1 cellular context compared by ENCODE assay signal in the genomic region with DNA sequence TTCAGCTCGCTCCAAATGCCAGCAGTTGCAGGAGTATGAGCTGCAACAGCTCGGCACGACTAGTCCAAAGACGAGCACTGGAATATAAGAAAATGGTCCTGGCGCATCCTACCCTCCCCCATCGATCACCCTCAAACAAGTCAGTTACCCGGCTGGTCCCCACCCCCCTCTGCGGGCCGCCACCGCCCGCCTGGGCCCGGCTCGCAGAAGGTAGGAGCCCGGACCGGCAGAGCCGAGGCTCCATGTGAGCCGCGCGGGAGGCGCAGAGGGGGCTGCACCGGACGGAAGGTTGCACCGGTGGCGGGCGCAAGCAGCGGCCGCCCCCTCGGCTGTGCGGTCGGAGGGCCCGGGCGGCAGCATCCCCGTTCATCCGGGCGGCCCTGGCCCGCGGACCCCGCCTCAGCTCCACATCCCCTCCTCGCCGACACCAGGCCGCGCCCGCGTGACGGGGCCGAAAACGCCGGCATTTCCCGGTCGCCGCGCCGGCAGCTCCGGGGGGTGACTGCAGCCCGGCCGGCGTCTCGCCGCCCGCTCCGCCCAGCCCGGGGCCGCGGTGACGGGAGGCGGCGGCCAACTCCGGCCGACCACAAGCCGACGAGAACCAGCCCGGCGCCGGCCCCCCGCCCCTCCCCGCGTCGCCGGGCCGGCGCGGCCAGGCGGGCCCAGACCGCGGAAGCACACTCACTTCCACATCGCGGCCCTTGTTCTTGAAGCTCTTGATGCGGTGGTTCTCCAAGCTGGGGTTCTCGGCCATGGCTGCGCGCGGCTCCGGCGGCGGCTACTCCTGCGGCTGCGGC.
A peak's percentile ranks its signal among the peaks of the same experiment; 100 is the strongest.
TF ChIP-seq lines count a peak whose summit lies in the region.

No MANE protein-coding gene starts in this region.

TF ChIP-seq in HEK293, 187 proteins besides CTCF, POLR2A, EP300 and RAD21 (continued from another document):
- TF ChIP-seq SP2 (tag by site-specific recombination; IDR thresholded peaks at IDR 0.05) (peak; percentile 55), ZNF341 (tag by site-specific recombination; IDR thresholded peaks at IDR 0.05; ENCODE audit: low read depth) (peak; percentile 72), ZNF561 (tag by site-specific recombination; IDR thresholded peaks at IDR 0.05; ENCODE audit: borderline replicate concordance) (0 out of 2 replicates have a peak, but pooled peaks have one; percentile 22), ZNF114 (tag by site-specific recombination; IDR thresholded peaks at IDR 0.05) (no peak), ZBTB17 (tag by site-specific recombination; IDR thresholded peaks at IDR 0.05) (peak; percentile 82; the same call in 1 of the 2 replicates), ZNF513 (tag by site-specific recombination; IDR thresholded peaks at IDR 0.05) (no peak), ZIC2 (tag by site-specific recombination; IDR thresholded peaks at IDR 0.05) (no peak), ZNF24 (tag by site-specific recombination; IDR thresholded peaks at IDR 0.05) (no peak), ZBTB20 (tag by site-specific recombination; IDR thresholded peaks at IDR 0.05) (peak; percentile 74), RBAK (tag by site-specific recombination; IDR thresholded peaks at IDR 0.05) (no peak), ZNF138 (tag by site-specific recombination; IDR thresholded peaks at IDR 0.05; ENCODE audit: borderline replicate concordance) (no peak), MEIS1 (CRISPR knock-in tag; IDR thresholded peaks at IDR 0.05; ENCODE audit: borderline replicate concordance) (no peak), ZNF146 (tag by site-specific recombination; IDR thresholded peaks at IDR 0.05) (no peak), ZNF777 (tag by site-specific recombination; IDR thresholded peaks at IDR 0.05; ENCODE audit: borderline replicate concordance) (no peak), GLIS2 (tag by site-specific recombination; IDR thresholded peaks at IDR 0.05) (peak; percentile 70; the same call in 1 of the 2 replicates), ZBTB44 (tag by site-specific recombination; IDR thresholded peaks at IDR 0.05) (no peak), ZNF274 (IDR thresholded peaks at IDR 0.05; ENCODE audit: low read length) (no peak), ZNF274 (tag by site-specific recombination; IDR thresholded peaks at IDR 0.05; ENCODE audit: borderline replicate concordance) (no peak), ZNF239 (tag by site-specific recombination; IDR thresholded peaks at IDR 0.05) (no peak), ZBTB8A (tag by site-specific recombination; IDR thresholded peaks at IDR 0.05) (peak; percentile 30), ZNF335 (tag by site-specific recombination; conservative IDR thresholded peaks at IDR 0.05) (no peak; the same call in none of the 2 replicates), KLF9 (tag by site-specific recombination; IDR thresholded peaks at IDR 0.05; ENCODE audit: low read depth) (peak; percentile 55; the same call in 1 of the 2 replicates), ZEB2 (tag by site-specific recombination; IDR thresholded peaks at IDR 0.05) (0 out of 2 replicates have a peak, but pooled peaks have one; percentile 17), ZNF626 (tag by site-specific recombination; IDR thresholded peaks at IDR 0.05) (no peak), ZNF677 (tag by site-specific recombination; IDR thresholded peaks at IDR 0.05) (0 out of 2 replicates have a peak, but pooled peaks have one; percentile 8), ZNF398 (tag by site-specific recombination; IDR thresholded peaks at IDR 0.05) (no peak), SP3 (tag by site-specific recombination; IDR thresholded peaks at IDR 0.05) (no peak), ZNF660 (tag by site-specific recombination; IDR thresholded peaks at IDR 0.05) (0 out of 2 replicates have a peak, but pooled peaks have one; percentile 21), GLIS1 (tag by site-specific recombination; IDR thresholded peaks at IDR 0.05) (peak; percentile 31; the same call in 1 of the 2 replicates), GFI1B (tag by site-specific recombination; IDR thresholded peaks at IDR 0.05) (no peak), ZNF155 (tag by site-specific recombination; IDR thresholded peaks at IDR 0.05) (no peak), ZNF610 (tag by site-specific recombination; IDR thresholded peaks at IDR 0.05; ENCODE audit: borderline replicate concordance) (no peak), ZNF449 (tag by site-specific recombination; IDR thresholded peaks at IDR 0.05) (0 out of 2 replicates have a peak, but pooled peaks have one; percentile 24)
- TF ChIP-seq, protein P1, sequence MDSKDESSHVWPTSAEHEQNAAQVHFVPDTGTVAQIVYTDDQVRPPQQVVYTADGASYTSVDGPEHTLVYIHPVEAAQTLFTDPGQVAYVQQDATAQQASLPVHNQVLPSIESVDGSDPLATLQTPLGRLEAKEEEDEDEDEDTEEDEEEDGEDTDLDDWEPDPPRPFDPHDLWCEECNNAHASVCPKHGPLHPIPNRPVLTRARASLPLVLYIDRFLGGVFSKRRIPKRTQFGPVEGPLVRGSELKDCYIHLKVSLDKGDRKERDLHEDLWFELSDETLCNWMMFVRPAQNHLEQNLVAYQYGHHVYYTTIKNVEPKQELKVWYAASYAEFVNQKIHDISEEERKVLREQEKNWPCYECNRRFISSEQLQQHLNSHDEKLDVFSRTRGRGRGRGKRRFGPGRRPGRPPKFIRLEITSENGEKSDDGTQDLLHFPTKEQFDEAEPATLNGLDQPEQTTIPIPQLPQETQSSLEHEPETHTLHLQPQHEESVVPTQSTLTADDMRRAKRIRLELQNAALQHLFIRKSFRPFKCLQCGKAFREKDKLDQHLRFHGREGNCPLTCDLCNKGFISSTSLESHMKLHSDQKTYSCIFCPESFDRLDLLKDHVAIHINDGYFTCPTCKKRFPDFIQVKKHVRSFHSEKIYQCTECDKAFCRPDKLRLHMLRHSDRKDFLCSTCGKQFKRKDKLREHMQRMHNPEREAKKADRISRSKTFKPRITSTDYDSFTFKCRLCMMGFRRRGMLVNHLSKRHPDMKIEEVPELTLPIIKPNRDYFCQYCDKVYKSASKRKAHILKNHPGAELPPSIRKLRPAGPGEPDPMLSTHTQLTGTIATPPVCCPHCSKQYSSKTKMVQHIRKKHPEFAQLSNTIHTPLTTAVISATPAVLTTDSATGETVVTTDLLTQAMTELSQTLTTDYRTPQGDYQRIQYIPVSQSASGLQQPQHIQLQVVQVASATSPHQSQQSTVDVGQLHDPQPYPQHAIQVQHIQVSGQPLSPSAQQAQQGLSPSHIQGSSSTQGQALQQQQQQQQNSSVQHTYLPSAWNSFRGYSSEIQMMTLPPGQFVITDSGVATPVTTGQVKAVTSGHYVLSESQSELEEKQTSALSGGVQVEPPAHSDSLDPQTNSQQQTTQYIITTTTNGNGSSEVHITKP (tag by site-specific recombination; IDR thresholded peaks at IDR 0.05) = 0 out of 2 replicates have a peak, but pooled peaks have one; percentile 42
- TF ChIP-seq, protein P2, sequence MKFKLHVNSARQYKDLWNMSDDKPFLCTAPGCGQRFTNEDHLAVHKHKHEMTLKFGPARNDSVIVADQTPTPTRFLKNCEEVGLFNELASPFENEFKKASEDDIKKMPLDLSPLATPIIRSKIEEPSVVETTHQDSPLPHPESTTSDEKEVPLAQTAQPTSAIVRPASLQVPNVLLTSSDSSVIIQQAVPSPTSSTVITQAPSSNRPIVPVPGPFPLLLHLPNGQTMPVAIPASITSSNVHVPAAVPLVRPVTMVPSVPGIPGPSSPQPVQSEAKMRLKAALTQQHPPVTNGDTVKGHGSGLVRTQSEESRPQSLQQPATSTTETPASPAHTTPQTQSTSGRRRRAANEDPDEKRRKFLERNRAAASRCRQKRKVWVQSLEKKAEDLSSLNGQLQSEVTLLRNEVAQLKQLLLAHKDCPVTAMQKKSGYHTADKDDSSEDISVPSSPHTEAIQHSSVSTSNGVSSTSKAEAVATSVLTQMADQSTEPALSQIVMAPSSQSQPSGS (tag by site-specific recombination; IDR thresholded peaks at IDR 0.05; ENCODE audit: low read depth) = no peak
- TF ChIP-seq, protein P3, sequence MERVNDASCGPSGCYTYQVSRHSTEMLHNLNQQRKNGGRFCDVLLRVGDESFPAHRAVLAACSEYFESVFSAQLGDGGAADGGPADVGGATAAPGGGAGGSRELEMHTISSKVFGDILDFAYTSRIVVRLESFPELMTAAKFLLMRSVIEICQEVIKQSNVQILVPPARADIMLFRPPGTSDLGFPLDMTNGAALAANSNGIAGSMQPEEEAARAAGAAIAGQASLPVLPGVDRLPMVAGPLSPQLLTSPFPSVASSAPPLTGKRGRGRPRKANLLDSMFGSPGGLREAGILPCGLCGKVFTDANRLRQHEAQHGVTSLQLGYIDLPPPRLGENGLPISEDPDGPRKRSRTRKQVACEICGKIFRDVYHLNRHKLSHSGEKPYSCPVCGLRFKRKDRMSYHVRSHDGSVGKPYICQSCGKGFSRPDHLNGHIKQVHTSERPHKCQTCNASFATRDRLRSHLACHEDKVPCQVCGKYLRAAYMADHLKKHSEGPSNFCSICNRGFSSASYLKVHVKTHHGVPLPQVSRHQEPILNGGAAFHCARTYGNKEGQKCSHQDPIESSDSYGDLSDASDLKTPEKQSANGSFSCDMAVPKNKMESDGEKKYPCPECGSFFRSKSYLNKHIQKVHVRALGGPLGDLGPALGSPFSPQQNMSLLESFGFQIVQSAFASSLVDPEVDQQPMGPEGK (tag by site-specific recombination; IDR thresholded peaks at IDR 0.05) = peak; percentile 39; the same call in 1 of the 2 replicates
TF ChIP-seq in HEK293: peak in this region for 18.
